In genomic region chr19:51339313-51339686, GRCh38 we compare ENCODE assay signal across 9 cellular contexts. TPM values are rescaled to one million over a fixed set of nuclear protein-coding genes. Genes with fewer than 3 reads are reported as not detected.
A peak's percentile ranks its signal among the peaks of the same experiment; 100 is the strongest.
DNase-seq lines count a peak whose midpoint lies in the region; ATAC-seq, FAIRE-seq and TF ChIP-seq lines count a peak whose summit lies in the region.
"Had no signal": no experiment of that assay in that cellular context is flagged by ENCODE, and none has a peak within 500 bp of the region (broad histone marks: within the 10 kb centered on the region; RNA-seq: fewer than 3 reads in every experiment).

No MANE protein-coding gene starts in this region.

- peaks cover 12% of the 10 kb centered on the region for H3K4me1 Mint-ChIP-seq in activated T-cell treated with anti-CD3 and anti-CD28 coated beads, Interleukin-2, amount 50 U/mL, for 72 hours (ENCODE audit: low read depth)
- peaks cover 15 to 16% of the 10 kb centered on the region in 2 donors for H3K4me1 Mint-ChIP-seq in immature natural killer cell

- TF ChIP-seq EP300 in suprapubic skin (IDR thresholded peaks at IDR 0.05), result no peak

- no peaks in the 10 kb centered on the region for H3K9me3 ChIP-seq in suprapubic skin

- H3K4me3 ChIP-seq in AG10803 (ENCODE audit: low read length) (peak overlapping the region; percentile 68), suprapubic skin (peak overlapping the region; percentile 69)

- no peak for TF ChIP-seq POLR2A in suprapubic skin (IDR thresholded peaks at IDR 0.05)

- peaks cover 19% of the 10 kb centered on the region for H3K4me1 ChIP-seq in suprapubic skin

- peak overlapping the region; percentile 35 for H3K27ac ChIP-seq in suprapubic skin

- under 1% methylated on average over 10 of the region's 10 CpGs for WGBS in suprapubic skin

- peak overlapping the region; percentile 55 for H3K27ac Mint-ChIP-seq in activated T-cell treated with anti-CD3 and anti-CD28 coated beads, Interleukin-2, amount 50 U/mL, for 72 hours
- peak overlapping the region in 4 of 6 donors; percentile 79 to 87 (median 82) for H3K27ac Mint-ChIP-seq in immature natural killer cell

- no peaks in the 10 kb centered on the region for H3K9me3 Mint-ChIP-seq in activated T-cell treated with anti-CD3 and anti-CD28 coated beads, Interleukin-2, amount 50 U/mL, for 72 hours
- H3K9me3 Mint-ChIP-seq in immature natural killer cell, result no peaks in the 10 kb centered on the region

- no peaks in the 10 kb centered on the region for H3K36me3 Mint-ChIP-seq in activated T-cell treated with anti-CD3 and anti-CD28 coated beads, Interleukin-2, amount 50 U/mL, for 72 hours (ENCODE audit: insufficient read depth in 2 of 2)
- peaks cover 0 to 6% (median 0%) of the 10 kb centered on the region in 3 donors for H3K36me3 Mint-ChIP-seq in immature natural killer cell

- no peak for DNase-seq in AG10803 (ENCODE audit: low read depth)
- DNase-seq in activated T-cell treated with anti-CD3 and anti-CD28 coated beads, Interleukin-2, amount 50 U/mL, for 72 hours, result no peak
- no peak for DNase-seq in immature natural killer cell
- no peak for DNase-seq in suprapubic skin (ENCODE audit: low spot score in 2 of 2)
- DNase-seq in anterior cingulate cortex (lab: John Stamatoyannopoulos, UW), result no peak
- DNase-seq in NCI-H1092 treated with DMSO at 0.1 percent for 48 hours (lab: John Stamatoyannopoulos, UW), result no peak
- DNase-seq in frontal cortex (ENCODE audit: low spot score in 2 of 2), result no peak

- H3K4me3 Mint-ChIP-seq in activated T-cell treated with anti-CD3 and anti-CD28 coated beads, Interleukin-2, amount 50 U/mL, for 72 hours, result peak overlapping the region; percentile 88 to 94
- peak overlapping the region; percentile 86 to 94 (median 88) for H3K4me3 Mint-ChIP-seq in immature natural killer cell

- no peak for FAIRE-seq in frontal cortex (lab: Jason Lieb, UNC)

- TF ChIP-seq CTCF in AG10803 (conservative IDR thresholded peaks at IDR 0.05; ENCODE audit: low read length), result 0 out of 2 replicates have a peak, but pooled peaks have one; percentile 24
- no peak for TF ChIP-seq CTCF in suprapubic skin (IDR thresholded peaks at IDR 0.05)

- no peaks in the 10 kb centered on the region for H3K27me3 ChIP-seq in suprapubic skin

- ATAC-seq in GM21515 (IDR thresholded peaks at IDR 0.05; ENCODE audit: unreplicated experiment), result peak; percentile 6
- peak; percentile 6 to 8 for ATAC-seq in activated T-cell treated with anti-CD3 and anti-CD28 coated beads, Interleukin-2, amount 50 U/mL, for 72 hours (replicated peaks in 1 of 2)

- peaks cover 6% of the 10 kb centered on the region for H3K27me3 Mint-ChIP-seq in activated T-cell treated with anti-CD3 and anti-CD28 coated beads, Interleukin-2, amount 50 U/mL, for 72 hours (ENCODE audit: low read depth)
- peaks cover 0 to 8% (median 5%) of the 10 kb centered on the region in 3 donors for H3K27me3 Mint-ChIP-seq in immature natural killer cell (ENCODE audit: low read depth in 3 of 3)

- H3K36me3 ChIP-seq in suprapubic skin, result no peaks in the 10 kb centered on the region

RNA-seq across cellular contexts. Expression of gene VSIG10L, which starts 2.6 kb away (rescaled TPM):
- 1 to 10 TPM; 6.4 to 7.6 TPM for total RNA-seq in activated T-cell treated with anti-CD3 and anti-CD28 coated beads, Interleukin-2, amount 50 U/mL, for 72 hours
- polyA plus RNA-seq in immature natural killer cell, result under 1 TPM in 1 of 3 donors, not detected in 2; 0.38 TPM
- total RNA-seq in suprapubic skin (10 to 100 TPM; 20.4 to 35.6 (median 28.8) TPM), frontal cortex (0.41 TPM)

RNA-seq across cellular contexts. Expression of gene ETFB, which starts 26.9 kb away (rescaled TPM):
- total RNA-seq in activated T-cell treated with anti-CD3 and anti-CD28 coated beads, Interleukin-2, amount 50 U/mL, for 72 hours, result 100 to 1,000 TPM; 156 to 160 TPM
- polyA plus RNA-seq in immature natural killer cell, result 10 to 100 TPM; 49.9 to 74.4 (median 69.3) TPM
- total RNA-seq in suprapubic skin (10 to 100 TPM; 56.7 to 69.7 (median 63.6) TPM), frontal cortex (41.2 TPM)

RNA-seq across cellular contexts. Expression of gene IGLON5, which starts 27.9 kb away (rescaled TPM):
- 1 to 10 TPM in 1 of 2 donors, under 1 TPM in 1; 0.67 to 1.1 TPM for total RNA-seq in activated T-cell treated with anti-CD3 and anti-CD28 coated beads, Interleukin-2, amount 50 U/mL, for 72 hours
- not detected for polyA plus RNA-seq in immature natural killer cell
- under 1 TPM in 1 of 4 donors, not detected in 3; 0.26 TPM for total RNA-seq in suprapubic skin
- total RNA-seq in frontal cortex, result 4.1 TPM
- total RNA-seq: HT1080 had no signal

RNA-seq across cellular contexts. Expression of gene CLDND2, which starts 29.5 kb away (rescaled TPM):
- 10 to 100 TPM; 14.0 to 14.9 TPM for total RNA-seq in activated T-cell treated with anti-CD3 and anti-CD28 coated beads, Interleukin-2, amount 50 U/mL, for 72 hours
- polyA plus RNA-seq in immature natural killer cell, result under 1 TPM in 1 of 3 donors, not detected in 2; 0.83 TPM
- total RNA-seq in suprapubic skin (not detected), frontal cortex (not detected)
- total RNA-seq: HT1080 had no signal

RNA-seq across cellular contexts. Expression of gene NKG7, which starts 33.2 kb away (rescaled TPM):
- total RNA-seq in activated T-cell treated with anti-CD3 and anti-CD28 coated beads, Interleukin-2, amount 50 U/mL, for 72 hours, result 100 to 1,000 TPM; 190 to 261 TPM
- polyA plus RNA-seq in immature natural killer cell, result 1,000 to 10,000 TPM; 7,925 to 8,923 (median 8,385) TPM
- total RNA-seq in suprapubic skin (not detected), frontal cortex (not detected)
- total RNA-seq: HT1080 had no signal
